8 cellular contexts compared by ENCODE assay signal in the genomic region with DNA sequence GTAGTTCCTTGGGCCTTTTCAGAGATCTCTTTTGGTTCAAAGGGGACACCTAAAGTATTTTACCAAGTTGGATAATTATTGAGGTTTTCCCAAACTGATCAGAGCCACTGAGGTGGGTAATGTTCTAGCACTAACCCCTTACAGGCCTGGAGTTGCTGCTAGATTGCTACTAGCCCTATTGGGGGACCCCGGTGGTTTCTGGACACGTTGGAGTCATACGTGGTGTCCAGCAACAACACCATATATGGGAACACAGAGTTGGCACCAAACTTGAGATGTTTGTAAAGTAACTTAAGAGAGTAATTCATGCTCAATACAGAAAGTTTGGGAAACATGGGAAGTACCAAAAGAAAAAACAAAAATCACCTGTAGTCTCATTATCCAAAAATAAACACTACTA. TPM values are rescaled to one million over a fixed set of nuclear protein-coding genes. Genes with fewer than 3 reads are reported as not detected.
DNase-seq lines count a peak whose midpoint lies in the region; ATAC-seq and TF ChIP-seq lines count a peak whose summit lies in the region.

No MANE protein-coding gene starts in this region.

- no peaks in the 10 kb centered on the region for H4K20me1 ChIP-seq in MM.1S (ENCODE audit: insufficient read depth, low read length)

- H3K27ac ChIP-seq in C4-2B (peak overlapping the region; percentile 96), MM.1S (ENCODE audit: low read length) (no peak overlapping the region), duodenal mucosa (ENCODE audit: low read depth, low read length) (peak overlapping the region; percentile 66), muscle layer of duodenum (ENCODE audit: low read length) (peak overlapping the region; percentile 85)

- H3K27me3 ChIP-seq in MM.1S (replicated peaks; ENCODE audit: insufficient read depth, low read length) = no peaks in the 10 kb centered on the region
- H3K27me3 ChIP-seq in duodenal mucosa (ENCODE audit: control insufficient read depth in 1 of 2, insufficient read depth in 2 of 2, low read length in 2 of 2) = no peaks in the 10 kb centered on the region
- H3K27me3 ChIP-seq in muscle layer of duodenum (ENCODE audit: low read depth, low read length) = no peaks in the 10 kb centered on the region

- peak overlapping the region; percentile 70 for H2AFZ ChIP-seq in MM.1S (ENCODE audit: low read length)

- TF ChIP-seq CTCF in C4-2B (conservative IDR thresholded peaks at IDR 0.05) (no peak), MM.1S (IDR thresholded peaks at IDR 0.05; ENCODE audit: low read length) (no peak)

- DNase-seq in MM.1S (no peak), NK-92 (lab: John Stamatoyannopoulos, UW; ENCODE audit: unreplicated experiment) (no peak), H4 (ENCODE audit: low spot score) (no peak)

- H3K9me3 ChIP-seq in MM.1S (replicated peaks; ENCODE audit: insufficient read depth, low read length) (no peaks in the 10 kb centered on the region), duodenal mucosa (ENCODE audit: control insufficient read depth in 1 of 2, low read length in 2 of 2) (no peaks in the 10 kb centered on the region), muscle layer of duodenum (ENCODE audit: control insufficient read depth in 1 of 2, low read length in 2 of 2) (no peaks in the 10 kb centered on the region)

- H3K36me3 ChIP-seq in MM.1S (replicated peaks; ENCODE audit: insufficient read depth, low read length) (no peaks in the 10 kb centered on the region), duodenal mucosa (ENCODE audit: control insufficient read depth in 1 of 2, insufficient read depth in 2 of 2, low read length in 2 of 2) (no peaks in the 10 kb centered on the region), muscle layer of duodenum (ENCODE audit: control insufficient read depth in 1 of 2, insufficient read depth in 2 of 2, low read length in 2 of 2) (peaks cover 0 to 6% of the 10 kb centered on the region in 2 donors)

- no peak for ATAC-seq in HG03460 (IDR thresholded peaks at IDR 0.05; ENCODE audit: unreplicated experiment)
- no peak for ATAC-seq in GM21786 (IDR thresholded peaks at IDR 0.05; ENCODE audit: unreplicated experiment)

- peak overlapping the region; percentile 55; the same call in 1 of the 2 replicates for H3K4me2 ChIP-seq in MM.1S (ENCODE audit: low read depth, low read length)

- no peaks in the 10 kb centered on the region for H3K9me2 ChIP-seq in MM.1S (replicated peaks; ENCODE audit: insufficient read depth, low read length)

- no peaks in the 10 kb centered on the region for H3K4me1 ChIP-seq in MM.1S (ENCODE audit: low read length)
- H3K4me1 ChIP-seq in duodenal mucosa (ENCODE audit: control insufficient read depth in 1 of 2, insufficient read depth in 2 of 2, low read length in 2 of 2) = peaks cover 5 to 6% of the 10 kb centered on the region in 2 donors
- H3K4me1 ChIP-seq in muscle layer of duodenum (ENCODE audit: control insufficient read depth in 1 of 2, insufficient read depth in 2 of 2, low read length in 2 of 2) = peaks cover 0 to 11% of the 10 kb centered on the region in 2 donors

- H3K9ac ChIP-seq in MM.1S (ENCODE audit: low read length) (peak overlapping the region; percentile 47; the same call in 1 of the 2 replicates), duodenal mucosa (ENCODE audit: low read depth in 1 of 2, low read length in 2 of 2) (peak overlapping the region; percentile 63 to 97)

- no peaks in the 10 kb centered on the region for H3K79me2 ChIP-seq in MM.1S (ENCODE audit: low read length)

- H3F3A ChIP-seq in MM.1S (ENCODE audit: insufficient read depth, low read length) = no peaks in the 10 kb centered on the region

- peak overlapping the region; percentile 56 for H3K4me3 ChIP-seq in MM.1S (ENCODE audit: low read length)
- H3K4me3 ChIP-seq in duodenal mucosa (ENCODE audit: low read depth in 1 of 2, low read length in 2 of 2) = peak overlapping the region; percentile 76 to 98
- H3K4me3 ChIP-seq in muscle layer of duodenum (ENCODE audit: low read depth in 1 of 2, low read length in 2 of 2) = peak overlapping the region; percentile 69 to 75

RNA-seq across cellular contexts. Expression of gene BBOF1, which starts 0.6 kb away (rescaled TPM):
- total RNA-seq in H4 (2014; rRNA removed; shearing (Covaris generic)) = 0.70 and 1.4 TPM in 2 replicates

RNA-seq across cellular contexts. Expression of gene ENTPD5, which starts 0.7 kb away (rescaled TPM):
- 2.9 and 5.6 TPM in 2 replicates for total RNA-seq in H4 (2014; rRNA removed; shearing (Covaris generic))
